In genomic region chr22:27740192-27740748, GRCh38 we compare ENCODE assay signal across 18 cellular contexts.
"Had no signal": no experiment of that assay in that cellular context is flagged by ENCODE, and none has a peak within 500 bp of the region (broad histone marks: within the 10 kb centered on the region; RNA-seq: fewer than 3 reads in every experiment).

No MANE protein-coding gene starts in this region.

- FAIRE-seq: endothelial cell of umbilical vein, keratinocyte had no signal

- H3K36me3 ChIP-seq: heart right ventricle, thyroid gland, upper lobe of right lung had no signal

- DNase-seq: activated naive CD4-positive, alpha-beta T cell; activated T-cell treated with anti-CD3 and anti-CD28 coated beads, Interleukin-2, amount 50 U/mL, for 1 hour; amniotic stem cell; central memory CD4-positive, alpha-beta T cell; effector memory CD4-positive, alpha-beta T cell; heart right ventricle; left colon; mesenchymal stem cell; mucosa of descending colon; stimulated activated CD4-positive, alpha-beta T cell treated with anti-CD3 and anti-CD28 coated beads, Interleukin-4, amount 100 ng/mL, for 24 hours; stimulated activated naive CD4-positive, alpha-beta T cell treated with Interleukin-2 at 50 U/mL for 16 hours; substantia nigra; T1000; thyroid gland had no signal

- H3K4me3 ChIP-seq: heart right ventricle, mucosa of descending colon, thyroid gland, upper lobe of right lung had no signal

- H3K4me1 ChIP-seq: heart right ventricle, thyroid gland, upper lobe of right lung had no signal

- H3K9me3 ChIP-seq: thyroid gland had no signal

- H3K27me3 ChIP-seq: heart right ventricle, thyroid gland, upper lobe of right lung had no signal

- ATAC-seq: heart right ventricle, left colon, mucosa of descending colon, upper lobe of right lung, WTC11 had no signal

- H3K27ac ChIP-seq: heart right ventricle, thyroid gland, upper lobe of right lung had no signal
